ENCODE assay signal across 1 cellular context in genomic region chr6:167373042-167373661, GRCh38.
TF ChIP-seq lines count a peak whose summit lies in the region.
"Not testable (repeated sequence)": the region's sequence is repeated elsewhere in the genome, so short reads cannot be mapped to it uniquely, and the experiment has no call there.

No MANE protein-coding gene starts in this region.

TF ChIP-seq in HepG2, 621 proteins besides CTCF, POLR2A, EP300 and RAD21 (continued from another document):
- TF ChIP-seq ZBTB7B (CRISPR knock-in tag; IDR thresholded peaks at IDR 0.05): peak; percentile 66; the same call in 1 of the 2 replicates
- TF ChIP-seq, protein P1, sequence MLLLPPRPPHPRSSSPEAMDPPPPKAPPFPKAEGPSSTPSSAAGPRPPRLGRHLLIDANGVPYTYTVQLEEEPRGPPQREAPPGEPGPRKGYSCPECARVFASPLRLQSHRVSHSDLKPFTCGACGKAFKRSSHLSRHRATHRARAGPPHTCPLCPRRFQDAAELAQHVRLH (CRISPR knock-in tag; IDR thresholded peaks at IDR 0.05; ENCODE audit: borderline replicate concordance, low read depth): 0 out of 2 replicates have a peak, but pooled peaks have one; percentile 19
- 0 out of 2 replicates have a peak, but pooled peaks have one; percentile 24 for TF ChIP-seq KLF11 (CRISPR knock-in tag; IDR thresholded peaks at IDR 0.05)
- 0 out of 2 replicates have a peak, but pooled peaks have one; percentile 8 for TF ChIP-seq RXRB (CRISPR knock-in tag; IDR thresholded peaks at IDR 0.05; ENCODE audit: borderline replicate concordance)
- peak; percentile 70 for TF ChIP-seq HNF4A (CRISPR knock-in tag; IDR thresholded peaks at IDR 0.05)
- TF ChIP-seq LCORL (IDR thresholded peaks at IDR 0.05): not testable (repeated sequence)
- 0 out of 2 replicates have a peak, but pooled peaks have one; percentile 25 for TF ChIP-seq LCORL (CRISPR knock-in tag; IDR thresholded peaks at IDR 0.05)
- peak; percentile 72 for TF ChIP-seq ELF3 (CRISPR knock-in tag; IDR thresholded peaks at IDR 0.05)
- 0 out of 4 replicates have a peak, but pooled peaks of 1 of the 2 experiments have one; percentile 22 for TF ChIP-seq HMGXB4 (CRISPR knock-in tag; IDR thresholded peaks at IDR 0.05; ENCODE audit: borderline replicate concordance in 1 of 2, low read depth in 1 of 2)
- peak; percentile 42; the same call in 1 of the 2 replicates for TF ChIP-seq SALL1 (CRISPR knock-in tag; IDR thresholded peaks at IDR 0.05)
- peak; percentile 35; the same call in 1 of the 2 replicates for TF ChIP-seq ARID5B (CRISPR knock-in tag; IDR thresholded peaks at IDR 0.05)
- TF ChIP-seq HOXA3 (CRISPR knock-in tag; IDR thresholded peaks at IDR 0.05): peak; percentile 25; the same call in 1 of the 2 replicates
